Comparison of ENCODE assay signal across 23 cellular contexts in the genomic region with DNA sequence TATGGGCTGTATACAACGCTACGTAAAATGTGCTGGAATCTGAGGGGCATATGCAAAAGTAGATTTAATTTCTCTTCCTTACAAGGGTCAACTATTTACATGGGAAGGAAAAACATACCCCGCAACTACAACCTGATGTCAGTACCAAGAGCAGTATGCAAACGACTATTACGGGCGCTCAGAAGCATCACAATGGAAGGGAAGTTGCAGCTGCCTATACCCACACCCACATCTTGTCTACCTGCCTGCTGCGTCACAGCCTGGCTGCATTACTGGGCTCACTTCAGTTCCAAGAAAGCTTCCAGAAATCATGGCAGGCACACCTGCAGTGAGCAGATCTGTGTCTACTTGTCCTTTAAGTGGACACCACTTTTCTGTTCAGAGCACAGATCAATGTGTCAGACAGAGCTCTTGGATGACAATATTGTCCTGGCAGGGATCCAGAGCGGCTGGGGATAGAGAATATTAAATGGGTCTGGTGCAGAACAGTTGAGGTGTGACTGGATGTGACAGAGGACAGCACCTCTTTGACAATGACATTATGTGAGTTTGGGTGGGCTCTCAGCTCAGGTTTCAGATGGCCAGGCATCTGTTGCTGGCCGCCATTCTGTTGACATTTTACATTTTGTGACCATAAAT. TPM values are rescaled to one million over a fixed set of nuclear protein-coding genes. Genes with fewer than 3 reads are reported as not detected.
DNase-seq lines count a peak whose midpoint lies in the region; ATAC-seq and TF ChIP-seq lines count a peak whose summit lies in the region.
"Had no signal": no experiment of that assay in that cellular context is flagged by ENCODE, and none has a peak within 500 bp of the region (broad histone marks: within the 10 kb centered on the region; RNA-seq: fewer than 3 reads in every experiment).

No MANE protein-coding gene starts in this region.

- peaks cover 23% of the 10 kb centered on the region for H3K4me1 Mint-ChIP-seq in WTC11
- H3K4me1 Mint-ChIP-seq: activated B cell treated with CpG ODN at 0.5 μM for 24 hours, mesothelial cell of epicardium had no signal

- H3K4me3 Mint-ChIP-seq in WTC11, result no peak overlapping the region
- H3K4me3 Mint-ChIP-seq: activated B cell treated with CpG ODN at 0.5 μM for 24 hours; activated CD4-positive, alpha-beta memory T cell treated with anti-CD3 and anti-CD28 coated beads for 36 hours; CD8-positive, alpha-beta T cell; IgD-negative memory B cell; mesothelial cell of epicardium; naive thymus-derived CD8-positive, alpha-beta T cell had no signal

- peaks cover 20% of the 10 kb centered on the region for H3K9me3 Mint-ChIP-seq in WTC11
- H3K9me3 Mint-ChIP-seq: activated B cell treated with CpG ODN at 0.5 μM for 24 hours; activated CD4-positive, alpha-beta memory T cell treated with anti-CD3 and anti-CD28 coated beads for 36 hours; CD8-positive, alpha-beta T cell; IgD-negative memory B cell; mesothelial cell of epicardium; naive thymus-derived CD8-positive, alpha-beta T cell had no signal

- H3K27me3 Mint-ChIP-seq in WTC11 (ENCODE audit: low read depth), result no peaks in the 10 kb centered on the region
- H3K27me3 Mint-ChIP-seq: activated B cell treated with CpG ODN at 0.5 μM for 24 hours had no signal

- DNase-seq in DMS79 (lab: John Stamatoyannopoulos, UW) (peak; percentile 77), NCI-H1105 (lab: John Stamatoyannopoulos, UW) (peak; percentile 90), NCI-H524 (lab: John Stamatoyannopoulos, UW) (peak; percentile 11 to 76), WTC11 (ENCODE audit: low spot score) (no peak), T-helper 2 cell (no peak)
- DNase-seq: activated B cell treated with CpG ODN at 0.5 μM for 24 hours; activated CD4-positive, alpha-beta memory T cell treated with anti-CD3 and anti-CD28 coated beads for 36 hours; activated effector memory CD4-positive, alpha-beta T cell treated with anti-CD3 and anti-CD28 coated beads, Interleukin-2, amount 50 U/mL, for 16 hours; CD8-positive, alpha-beta T cell; effector CD4-positive, alpha-beta T cell; EL; erythroblast; foreskin melanocyte; left lung; naive thymus-derived CD8-positive, alpha-beta T cell; NCI-H2107; stimulated activated CD4-positive, alpha-beta T cell treated with anti-CD3 and anti-CD28 coated beads, Interleukin-4, amount 100 ng/mL, for 1 hour; stimulated activated naive CD4-positive, alpha-beta T cell treated with Interleukin-2 at 50 U/mL for 16 hours; T-helper 9 cell had no signal

- ATAC-seq in WTC11 (peak; percentile 71), HG02884 (IDR thresholded peaks at IDR 0.05; ENCODE audit: unreplicated experiment) (no peak), GM19452 (IDR thresholded peaks at IDR 0.05; ENCODE audit: unreplicated experiment) (no peak)
- ATAC-seq: CD8-positive, alpha-beta T cell; left lung; naive thymus-derived CD8-positive, alpha-beta T cell had no signal

- CTCF ChIA-PET in WTC11 (lab: Charles Lee), result interaction anchor here (1.3 kb wide), 1 partner anchor 160 kb away, joined by 6 read pairs; no protein-coding TSS in a partner anchor

- peak overlapping the region; percentile 24; the same call in 1 of the 2 replicates for H3K27ac Mint-ChIP-seq in WTC11
- H3K27ac Mint-ChIP-seq: activated B cell treated with CpG ODN at 0.5 μM for 24 hours; activated CD4-positive, alpha-beta memory T cell treated with anti-CD3 and anti-CD28 coated beads for 36 hours; CD8-positive, alpha-beta T cell; IgD-negative memory B cell; mesothelial cell of epicardium; naive thymus-derived CD8-positive, alpha-beta T cell had no signal

- POLR2A ChIA-PET in WTC11 (lab: Charles Lee), result no interaction called here

- peaks cover 8% of the 10 kb centered on the region for H3K36me3 Mint-ChIP-seq in WTC11
- H3K36me3 Mint-ChIP-seq: activated CD4-positive, alpha-beta memory T cell treated with anti-CD3 and anti-CD28 coated beads for 36 hours; CD8-positive, alpha-beta T cell; IgD-negative memory B cell; mesothelial cell of epicardium; naive thymus-derived CD8-positive, alpha-beta T cell had no signal

- TF ChIP-seq CTCF in WTC11 (IDR thresholded peaks at IDR 0.05), result no peak

TF ChIP-seq in WTC11, 78 proteins besides CTCF, POLR2A, EP300 and RAD21:
- TF ChIP-seq, protein P1, sequence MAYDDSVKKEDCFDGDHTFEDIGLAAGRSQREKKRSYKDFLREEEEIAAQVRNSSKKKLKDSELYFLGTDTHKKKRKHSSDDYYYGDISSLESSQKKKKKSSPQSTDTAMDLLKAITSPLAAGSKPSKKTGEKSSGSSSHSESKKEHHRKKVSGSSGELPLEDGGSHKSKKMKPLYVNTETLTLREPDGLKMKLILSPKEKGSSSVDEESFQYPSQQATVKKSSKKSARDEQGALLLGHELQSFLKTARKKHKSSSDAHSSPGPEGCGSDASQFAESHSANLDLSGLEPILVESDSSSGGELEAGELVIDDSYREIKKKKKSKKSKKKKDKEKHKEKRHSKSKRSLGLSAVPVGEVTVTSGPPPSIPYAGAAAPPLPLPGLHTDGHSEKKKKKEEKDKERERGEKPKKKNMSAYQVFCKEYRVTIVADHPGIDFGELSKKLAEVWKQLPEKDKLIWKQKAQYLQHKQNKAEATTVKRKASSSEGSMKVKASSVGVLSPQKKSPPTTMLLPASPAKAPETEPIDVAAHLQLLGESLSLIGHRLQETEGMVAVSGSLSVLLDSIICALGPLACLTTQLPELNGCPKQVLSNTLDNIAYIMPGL (CRISPR knock-in tag; IDR thresholded peaks at IDR 0.05), result no peak
TF ChIP-seq in WTC11: peak in this region for 0.

RNA-seq across cellular contexts. Expression of a gene that starts 41.5 kb away (rescaled TPM):
- total RNA-seq in WTC11 (2021), result 10.4 to 11.4 TPM (median 10.7 TPM) in 3 replicates

Comparison
In these comparisons a context has a peak if more than half of its experiments do, and no peak if none do; other contexts are left out.
1. DNase-seq: peak in DMS79 (single experiment), NCI-H1105 (single experiment) and NCI-H524 (2 of 2); none in WTC11 (single experiment) and T-helper 2 cell (0 of 5).